ENCODE assay signal across 1 cellular context in genomic region chr10:63665765-63666164, GRCh38.
TF ChIP-seq lines count a peak whose summit lies in the region.

No MANE protein-coding gene starts in this region.

TF ChIP-seq in GM23338, 12 proteins besides CTCF, POLR2A, EP300 and RAD21 (continued from another document):
- TF ChIP-seq ZNF462 (CRISPR knock-in tag; IDR thresholded peaks at IDR 0.05) (no peak), ETS1 (IDR thresholded peaks at IDR 0.05) (no peak), STAT1 (IDR thresholded peaks at IDR 0.05; ENCODE audit: unreplicated experiment) (no peak), NANOG (IDR thresholded peaks at IDR 0.05; ENCODE audit: borderline replicate concordance) (no peak), ZNF114 (CRISPR knock-in tag; IDR thresholded peaks at IDR 0.05) (no peak), POLR2AphosphoS5 (IDR thresholded peaks at IDR 0.05; ENCODE audit: low read depth) (no peak), ZNF331 (CRISPR knock-in tag; IDR thresholded peaks at IDR 0.05; ENCODE audit: low read depth) (no peak)
